1 cellular context compared by ENCODE assay signal in the genomic region with DNA sequence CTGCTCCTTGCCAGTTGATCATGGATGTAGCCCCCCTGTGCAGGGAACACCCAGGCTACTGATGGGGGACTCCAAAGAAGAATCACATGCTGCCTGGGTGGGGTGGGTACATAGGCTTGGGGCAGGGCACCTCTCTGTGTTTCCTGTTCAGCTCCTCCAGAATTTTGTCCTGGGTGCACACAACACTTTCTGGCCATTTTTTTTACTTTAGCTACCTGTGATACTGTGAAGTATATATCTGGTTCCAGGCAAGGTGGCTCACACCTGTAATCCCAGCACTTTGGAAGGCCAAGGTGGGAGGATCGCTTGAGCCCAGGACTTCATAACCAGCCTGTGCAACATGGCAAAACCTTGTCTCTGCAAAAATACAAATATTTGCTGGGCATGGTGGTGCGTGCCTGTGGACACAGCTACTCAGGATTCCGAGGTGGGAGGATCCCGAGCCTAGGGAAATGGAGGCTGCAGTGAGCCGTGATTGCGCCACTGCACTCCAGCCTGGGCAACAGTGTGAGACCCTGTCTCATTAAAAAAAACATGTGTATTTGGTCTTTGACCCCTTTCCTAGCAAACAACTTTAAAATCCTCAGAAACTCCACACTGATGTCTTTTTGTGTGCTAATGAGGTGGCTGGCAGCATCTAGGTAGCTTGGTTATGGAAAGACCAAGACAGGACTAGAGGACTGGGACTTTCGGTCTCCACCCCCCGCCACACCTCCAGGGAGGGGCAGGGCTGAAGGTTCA.
TF ChIP-seq lines count a peak whose summit lies in the region.

No MANE protein-coding gene starts in this region.

TF ChIP-seq in HepG2, 621 proteins besides CTCF, POLR2A, EP300 and RAD21 (continued from another document):
- TF ChIP-seq, protein P1, sequence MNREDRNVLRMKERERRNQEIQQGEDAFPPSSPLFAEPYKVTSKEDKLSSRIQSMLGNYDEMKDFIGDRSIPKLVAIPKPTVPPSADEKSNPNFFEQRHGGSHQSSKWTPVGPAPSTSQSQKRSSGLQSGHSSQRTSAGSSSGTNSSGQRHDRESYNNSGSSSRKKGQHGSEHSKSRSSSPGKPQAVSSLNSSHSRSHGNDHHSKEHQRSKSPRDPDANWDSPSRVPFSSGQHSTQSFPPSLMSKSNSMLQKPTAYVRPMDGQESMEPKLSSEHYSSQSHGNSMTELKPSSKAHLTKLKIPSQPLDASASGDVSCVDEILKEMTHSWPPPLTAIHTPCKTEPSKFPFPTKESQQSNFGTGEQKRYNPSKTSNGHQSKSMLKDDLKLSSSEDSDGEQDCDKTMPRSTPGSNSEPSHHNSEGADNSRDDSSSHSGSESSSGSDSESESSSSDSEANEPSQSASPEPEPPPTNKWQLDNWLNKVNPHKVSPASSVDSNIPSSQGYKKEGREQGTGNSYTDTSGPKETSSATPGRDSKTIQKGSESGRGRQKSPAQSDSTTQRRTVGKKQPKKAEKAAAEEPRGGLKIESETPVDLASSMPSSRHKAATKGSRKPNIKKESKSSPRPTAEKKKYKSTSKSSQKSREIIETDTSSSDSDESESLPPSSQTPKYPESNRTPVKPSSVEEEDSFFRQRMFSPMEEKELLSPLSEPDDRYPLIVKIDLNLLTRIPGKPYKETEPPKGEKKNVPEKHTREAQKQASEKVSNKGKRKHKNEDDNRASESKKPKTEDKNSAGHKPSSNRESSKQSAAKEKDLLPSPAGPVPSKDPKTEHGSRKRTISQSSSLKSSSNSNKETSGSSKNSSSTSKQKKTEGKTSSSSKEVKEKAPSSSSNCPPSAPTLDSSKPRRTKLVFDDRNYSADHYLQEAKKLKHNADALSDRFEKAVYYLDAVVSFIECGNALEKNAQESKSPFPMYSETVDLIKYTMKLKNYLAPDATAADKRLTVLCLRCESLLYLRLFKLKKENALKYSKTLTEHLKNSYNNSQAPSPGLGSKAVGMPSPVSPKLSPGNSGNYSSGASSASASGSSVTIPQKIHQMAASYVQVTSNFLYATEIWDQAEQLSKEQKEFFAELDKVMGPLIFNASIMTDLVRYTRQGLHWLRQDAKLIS (CRISPR knock-in tag; IDR thresholded peaks at IDR 0.05): no peak
- TF ChIP-seq EEA1 (CRISPR knock-in tag; IDR thresholded peaks at IDR 0.05; ENCODE audit: borderline replicate concordance) (no peak), ZZZ3 (CRISPR knock-in tag; IDR thresholded peaks at IDR 0.05; ENCODE audit: borderline replicate concordance) (0 out of 2 replicates have a peak, but pooled peaks have one; percentile 25), GFI1 (CRISPR knock-in tag; IDR thresholded peaks at IDR 0.05; ENCODE audit: borderline replicate concordance) (peak; percentile 91), HMGA1 (CRISPR knock-in tag; conservative IDR thresholded peaks at IDR 0.05) (no peak), ZNF138 (CRISPR knock-in tag; IDR thresholded peaks at IDR 0.05; ENCODE audit: low read depth) (no peak), MTA1 (CRISPR knock-in tag; IDR thresholded peaks at IDR 0.05; ENCODE audit: borderline replicate concordance) (peak; percentile 74), JDP2 (CRISPR knock-in tag; IDR thresholded peaks at IDR 0.05; ENCODE audit: borderline replicate concordance) (no peak), TBX3 (IDR thresholded peaks at IDR 0.05; ENCODE audit: borderline replicate concordance) (no peak), ZNF337 (CRISPR knock-in tag; IDR thresholded peaks at IDR 0.05; ENCODE audit: borderline replicate concordance, low read depth) (no peak), NCOA1 (CRISPR knock-in tag; IDR thresholded peaks at IDR 0.05) (no peak), NFRKB (IDR thresholded peaks at IDR 0.05) (no peak), SRSF9 (IDR thresholded peaks at IDR 0.05; ENCODE audit: borderline replicate concordance, insufficient read depth, low read depth, low read length, poor library complexity, severe bottlenecking) (no peak), RARA (CRISPR knock-in tag; IDR thresholded peaks at IDR 0.05) (peak; percentile 61), HNF4G (IDR thresholded peaks at IDR 0.05; ENCODE audit: borderline replicate concordance, low read depth, low read length) (peak; percentile 43), HNF4G (CRISPR knock-in tag; IDR thresholded peaks at IDR 0.05; ENCODE audit: borderline replicate concordance, low read depth) (peak; percentile 42; the same call in 1 of the 2 replicates), ZNF10 (CRISPR knock-in tag; IDR thresholded peaks at IDR 0.05; ENCODE audit: borderline replicate concordance, low read depth) (no peak)
- TF ChIP-seq, protein P2, sequence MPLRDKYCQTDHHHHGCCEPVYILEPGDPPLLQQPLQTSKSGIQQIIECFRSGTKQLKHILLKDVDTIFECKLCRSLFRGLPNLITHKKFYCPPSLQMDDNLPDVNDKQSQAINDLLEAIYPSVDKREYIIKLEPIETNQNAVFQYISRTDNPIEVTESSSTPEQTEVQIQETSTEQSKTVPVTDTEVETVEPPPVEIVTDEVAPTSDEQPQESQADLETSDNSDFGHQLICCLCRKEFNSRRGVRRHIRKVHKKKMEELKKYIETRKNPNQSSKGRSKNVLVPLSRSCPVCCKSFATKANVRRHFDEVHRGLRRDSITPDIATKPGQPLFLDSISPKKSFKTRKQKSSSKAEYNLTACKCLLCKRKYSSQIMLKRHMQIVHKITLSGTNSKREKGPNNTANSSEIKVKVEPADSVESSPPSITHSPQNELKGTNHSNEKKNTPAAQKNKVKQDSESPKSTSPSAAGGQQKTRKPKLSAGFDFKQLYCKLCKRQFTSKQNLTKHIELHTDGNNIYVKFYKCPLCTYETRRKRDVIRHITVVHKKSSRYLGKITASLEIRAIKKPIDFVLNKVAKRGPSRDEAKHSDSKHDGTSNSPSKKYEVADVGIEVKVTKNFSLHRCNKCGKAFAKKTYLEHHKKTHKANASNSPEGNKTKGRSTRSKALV (CRISPR knock-in tag; IDR thresholded peaks at IDR 0.05): peak; percentile 76; the same call in 1 of the 2 replicates
- TF ChIP-seq, protein P3, sequence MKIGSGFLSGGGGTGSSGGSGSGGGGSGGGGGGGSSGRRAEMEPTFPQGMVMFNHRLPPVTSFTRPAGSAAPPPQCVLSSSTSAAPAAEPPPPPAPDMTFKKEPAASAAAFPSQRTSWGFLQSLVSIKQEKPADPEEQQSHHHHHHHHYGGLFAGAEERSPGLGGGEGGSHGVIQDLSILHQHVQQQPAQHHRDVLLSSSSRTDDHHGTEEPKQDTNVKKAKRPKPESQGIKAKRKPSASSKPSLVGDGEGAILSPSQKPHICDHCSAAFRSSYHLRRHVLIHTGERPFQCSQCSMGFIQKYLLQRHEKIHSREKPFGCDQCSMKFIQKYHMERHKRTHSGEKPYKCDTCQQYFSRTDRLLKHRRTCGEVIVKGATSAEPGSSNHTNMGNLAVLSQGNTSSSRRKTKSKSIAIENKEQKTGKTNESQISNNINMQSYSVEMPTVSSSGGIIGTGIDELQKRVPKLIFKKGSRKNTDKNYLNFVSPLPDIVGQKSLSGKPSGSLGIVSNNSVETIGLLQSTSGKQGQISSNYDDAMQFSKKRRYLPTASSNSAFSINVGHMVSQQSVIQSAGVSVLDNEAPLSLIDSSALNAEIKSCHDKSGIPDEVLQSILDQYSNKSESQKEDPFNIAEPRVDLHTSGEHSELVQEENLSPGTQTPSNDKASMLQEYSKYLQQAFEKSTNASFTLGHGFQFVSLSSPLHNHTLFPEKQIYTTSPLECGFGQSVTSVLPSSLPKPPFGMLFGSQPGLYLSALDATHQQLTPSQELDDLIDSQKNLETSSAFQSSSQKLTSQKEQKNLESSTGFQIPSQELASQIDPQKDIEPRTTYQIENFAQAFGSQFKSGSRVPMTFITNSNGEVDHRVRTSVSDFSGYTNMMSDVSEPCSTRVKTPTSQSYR (CRISPR knock-in tag; IDR thresholded peaks at IDR 0.05; ENCODE audit: borderline replicate concordance): peak; percentile 66; the same call in 1 of the 2 replicates
- TF ChIP-seq, protein P4, sequence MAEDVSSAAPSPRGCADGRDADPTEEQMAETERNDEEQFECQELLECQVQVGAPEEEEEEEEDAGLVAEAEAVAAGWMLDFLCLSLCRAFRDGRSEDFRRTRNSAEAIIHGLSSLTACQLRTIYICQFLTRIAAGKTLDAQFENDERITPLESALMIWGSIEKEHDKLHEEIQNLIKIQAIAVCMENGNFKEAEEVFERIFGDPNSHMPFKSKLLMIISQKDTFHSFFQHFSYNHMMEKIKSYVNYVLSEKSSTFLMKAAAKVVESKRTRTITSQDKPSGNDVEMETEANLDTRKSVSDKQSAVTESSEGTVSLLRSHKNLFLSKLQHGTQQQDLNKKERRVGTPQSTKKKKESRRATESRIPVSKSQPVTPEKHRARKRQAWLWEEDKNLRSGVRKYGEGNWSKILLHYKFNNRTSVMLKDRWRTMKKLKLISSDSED (CRISPR knock-in tag; IDR thresholded peaks at IDR 0.05): no peak
- TF ChIP-seq, protein P5, sequence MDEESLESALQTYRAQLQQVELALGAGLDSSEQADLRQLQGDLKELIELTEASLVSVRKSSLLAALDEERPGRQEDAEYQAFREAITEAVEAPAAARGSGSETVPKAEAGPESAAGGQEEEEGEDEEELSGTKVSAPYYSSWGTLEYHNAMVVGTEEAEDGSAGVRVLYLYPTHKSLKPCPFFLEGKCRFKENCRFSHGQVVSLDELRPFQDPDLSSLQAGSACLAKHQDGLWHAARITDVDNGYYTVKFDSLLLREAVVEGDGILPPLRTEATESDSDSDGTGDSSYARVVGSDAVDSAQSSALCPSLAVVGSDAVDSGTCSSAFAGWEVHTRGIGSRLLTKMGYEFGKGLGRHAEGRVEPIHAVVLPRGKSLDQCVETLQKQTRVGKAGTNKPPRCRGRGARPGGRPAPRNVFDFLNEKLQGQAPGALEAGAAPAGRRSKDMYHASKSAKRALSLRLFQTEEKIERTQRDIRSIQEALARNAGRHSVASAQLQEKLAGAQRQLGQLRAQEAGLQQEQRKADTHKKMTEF (CRISPR knock-in tag; IDR thresholded peaks at IDR 0.05): peak; percentile 98
- TF ChIP-seq, protein P6, sequence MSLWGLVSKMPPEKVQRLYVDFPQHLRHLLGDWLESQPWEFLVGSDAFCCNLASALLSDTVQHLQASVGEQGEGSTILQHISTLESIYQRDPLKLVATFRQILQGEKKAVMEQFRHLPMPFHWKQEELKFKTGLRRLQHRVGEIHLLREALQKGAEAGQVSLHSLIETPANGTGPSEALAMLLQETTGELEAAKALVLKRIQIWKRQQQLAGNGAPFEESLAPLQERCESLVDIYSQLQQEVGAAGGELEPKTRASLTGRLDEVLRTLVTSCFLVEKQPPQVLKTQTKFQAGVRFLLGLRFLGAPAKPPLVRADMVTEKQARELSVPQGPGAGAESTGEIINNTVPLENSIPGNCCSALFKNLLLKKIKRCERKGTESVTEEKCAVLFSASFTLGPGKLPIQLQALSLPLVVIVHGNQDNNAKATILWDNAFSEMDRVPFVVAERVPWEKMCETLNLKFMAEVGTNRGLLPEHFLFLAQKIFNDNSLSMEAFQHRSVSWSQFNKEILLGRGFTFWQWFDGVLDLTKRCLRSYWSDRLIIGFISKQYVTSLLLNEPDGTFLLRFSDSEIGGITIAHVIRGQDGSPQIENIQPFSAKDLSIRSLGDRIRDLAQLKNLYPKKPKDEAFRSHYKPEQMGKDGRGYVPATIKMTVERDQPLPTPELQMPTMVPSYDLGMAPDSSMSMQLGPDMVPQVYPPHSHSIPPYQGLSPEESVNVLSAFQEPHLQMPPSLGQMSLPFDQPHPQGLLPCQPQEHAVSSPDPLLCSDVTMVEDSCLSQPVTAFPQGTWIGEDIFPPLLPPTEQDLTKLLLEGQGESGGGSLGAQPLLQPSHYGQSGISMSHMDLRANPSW (CRISPR knock-in tag; IDR thresholded peaks at IDR 0.05; ENCODE audit: borderline replicate concordance): no peak
- TF ChIP-seq, protein P7, sequence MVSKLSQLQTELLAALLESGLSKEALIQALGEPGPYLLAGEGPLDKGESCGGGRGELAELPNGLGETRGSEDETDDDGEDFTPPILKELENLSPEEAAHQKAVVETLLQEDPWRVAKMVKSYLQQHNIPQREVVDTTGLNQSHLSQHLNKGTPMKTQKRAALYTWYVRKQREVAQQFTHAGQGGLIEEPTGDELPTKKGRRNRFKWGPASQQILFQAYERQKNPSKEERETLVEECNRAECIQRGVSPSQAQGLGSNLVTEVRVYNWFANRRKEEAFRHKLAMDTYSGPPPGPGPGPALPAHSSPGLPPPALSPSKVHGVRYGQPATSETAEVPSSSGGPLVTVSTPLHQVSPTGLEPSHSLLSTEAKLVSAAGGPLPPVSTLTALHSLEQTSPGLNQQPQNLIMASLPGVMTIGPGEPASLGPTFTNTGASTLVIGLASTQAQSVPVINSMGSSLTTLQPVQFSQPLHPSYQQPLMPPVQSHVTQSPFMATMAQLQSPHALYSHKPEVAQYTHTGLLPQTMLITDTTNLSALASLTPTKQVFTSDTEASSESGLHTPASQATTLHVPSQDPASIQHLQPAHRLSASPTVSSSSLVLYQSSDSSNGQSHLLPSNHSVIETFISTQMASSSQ (IDR thresholded peaks at IDR 0.05; ENCODE audit: low read depth): 0 out of 2 replicates have a peak, but pooled peaks have one; percentile 24
- TF ChIP-seq, protein P7 (CRISPR knock-in tag; IDR thresholded peaks at IDR 0.05; ENCODE audit: borderline replicate concordance): peak; percentile 45; the same call in 1 of the 2 replicates
- TF ChIP-seq, protein P8, sequence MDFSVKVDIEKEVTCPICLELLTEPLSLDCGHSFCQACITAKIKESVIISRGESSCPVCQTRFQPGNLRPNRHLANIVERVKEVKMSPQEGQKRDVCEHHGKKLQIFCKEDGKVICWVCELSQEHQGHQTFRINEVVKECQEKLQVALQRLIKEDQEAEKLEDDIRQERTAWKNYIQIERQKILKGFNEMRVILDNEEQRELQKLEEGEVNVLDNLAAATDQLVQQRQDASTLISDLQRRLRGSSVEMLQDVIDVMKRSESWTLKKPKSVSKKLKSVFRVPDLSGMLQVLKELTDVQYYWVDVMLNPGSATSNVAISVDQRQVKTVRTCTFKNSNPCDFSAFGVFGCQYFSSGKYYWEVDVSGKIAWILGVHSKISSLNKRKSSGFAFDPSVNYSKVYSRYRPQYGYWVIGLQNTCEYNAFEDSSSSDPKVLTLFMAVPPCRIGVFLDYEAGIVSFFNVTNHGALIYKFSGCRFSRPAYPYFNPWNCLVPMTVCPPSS (IDR thresholded peaks at IDR 0.05): no peak
